Comparison of ENCODE assay signal across 30 cellular contexts in genomic region chr14:100669011-100669412, GRCh38. TPM values are rescaled to one million over a fixed set of nuclear protein-coding genes. Genes with fewer than 3 reads are reported as not detected.
DNase-seq lines count a peak whose midpoint lies in the region; ATAC-seq and TF ChIP-seq lines count a peak whose summit lies in the region.
"Had no signal": no experiment of that assay in that cellular context is flagged by ENCODE, and none has a peak within 500 bp of the region (broad histone marks: within the 10 kb centered on the region; RNA-seq: fewer than 3 reads in every experiment).

No MANE protein-coding gene starts in this region.

- H3K9me3 Mint-ChIP-seq in glutamatergic neuron (ENCODE audit: unreplicated experiment) (peaks cover 24% of the 10 kb centered on the region), neural progenitor cell (peaks cover 2% of the 10 kb centered on the region)
- H3K9me3 Mint-ChIP-seq: activated CD4-positive, alpha-beta T cell treated with anti-CD3 and anti-CD28 coated beads, Interleukin-2, amount 10 ng/mL, durations not matched to agents 24 days and 14 days; activated naive CD4-positive, alpha-beta T cell treated with anti-CD3 and anti-CD28 coated beads, Interleukin-2, amount 50 U/mL, for 72 hours; T-helper 2 cell treated with Interferon-gamma antibody and Interleukin-4, amounts not matched to agents 5 μg/mL and 100 μg/mL, for 36 hours; WTC11 had no signal

- H3K4me2 ChIP-seq in neural progenitor cell, result no peak overlapping the region

- no peak overlapping the region for H2AFZ ChIP-seq in neural progenitor cell (replicated peaks)

- no peaks in the 10 kb centered on the region for H3K36me3 ChIP-seq in neural progenitor cell
- H3K36me3 ChIP-seq: BLaER1 treated with 17β-estradiol and CSF1 and Interleukin-3, amounts not matched to agents 10 nM and 100 nM; breast epithelium; MG63; Peyer's patch; thyroid gland had no signal

- H3K4me1 Mint-ChIP-seq in glutamatergic neuron (ENCODE audit: low read depth, unreplicated experiment) (peaks cover 36% of the 10 kb centered on the region), neural progenitor cell (peaks cover 54% of the 10 kb centered on the region)
- H3K4me1 Mint-ChIP-seq: activated CD4-positive, alpha-beta T cell treated with anti-CD3 and anti-CD28 coated beads, Interleukin-2, amount 10 ng/mL, durations not matched to agents 24 days and 14 days had no signal

- peak; percentile 78 to 87 for DNase-seq in Kasumi-1 (lab: John Stamatoyannopoulos, UW)
- peak; percentile 65 for DNase-seq in NOMO-1 treated with DMSO at 0.1 percent for 48 hours (lab: John Stamatoyannopoulos, UW; ENCODE audit: unreplicated experiment)
- DNase-seq in glutamatergic neuron, result no peak
- no peak for DNase-seq in neural progenitor cell (ENCODE audit: low spot score)
- DNase-seq in HuH-7 (ENCODE audit: low spot score), result no peak
- DNase-seq: activated CD4-positive, alpha-beta T cell treated with anti-CD3 and anti-CD28 coated beads, Interleukin-2, amount 10 ng/mL, durations not matched to agents 24 days and 14 days; COR-L47; DMS53; effector CD4-positive, alpha-beta T cell; MG63; NCI-H1436 treated with DMSO at 0.1 percent for 48 hours; NCI-H2081 treated with DMSO at 0.1 percent for 48 hours; occipital lobe; SHP77; stimulated activated CD4-positive, alpha-beta T cell treated with anti-CD3 and anti-CD28 coated beads, Interleukin-4, amount 100 ng/mL, for 24 hours; thyroid gland had no signal

- TF ChIP-seq CTCF in glutamatergic neuron (IDR thresholded peaks at IDR 0.05; ENCODE audit: partially characterized antibody, unreplicated experiment), result no peak
- no peak for TF ChIP-seq CTCF in neural progenitor cell (IDR thresholded peaks at IDR 0.05)

- no peak overlapping the region for H3K4me3 Mint-ChIP-seq in glutamatergic neuron (ENCODE audit: unreplicated experiment)
- no peak overlapping the region for H3K4me3 Mint-ChIP-seq in neural progenitor cell
- H3K4me3 Mint-ChIP-seq: activated CD4-positive, alpha-beta T cell treated with anti-CD3 and anti-CD28 coated beads, Interleukin-2, amount 10 ng/mL, durations not matched to agents 24 days and 14 days; T-helper 2 cell treated with Interferon-gamma antibody and Interleukin-4, amounts not matched to agents 5 μg/mL and 100 μg/mL, for 36 hours; WTC11 had no signal

- H3K27ac Mint-ChIP-seq in glutamatergic neuron (ENCODE audit: unreplicated experiment) (peak overlapping the region; percentile 71), neural progenitor cell (peak overlapping the region; percentile 7)
- H3K27ac Mint-ChIP-seq: activated CD4-positive, alpha-beta T cell treated with anti-CD3 and anti-CD28 coated beads, Interleukin-2, amount 10 ng/mL, durations not matched to agents 24 days and 14 days; activated naive CD4-positive, alpha-beta T cell treated with anti-CD3 and anti-CD28 coated beads, Interleukin-2, amount 50 U/mL, for 72 hours; T-helper 2 cell treated with Interferon-gamma antibody and Interleukin-4, amounts not matched to agents 5 μg/mL and 100 μg/mL, for 36 hours; WTC11 had no signal

- no peaks in the 10 kb centered on the region for H3K27me3 ChIP-seq in neural progenitor cell
- H3K27me3 ChIP-seq: MG63, Peyer's patch had no signal

- peaks cover 33% of the 10 kb centered on the region for H3F3A ChIP-seq in neural progenitor cell (ENCODE audit: low read depth)

- no peaks in the 10 kb centered on the region for H3K79me2 ChIP-seq in neural progenitor cell (ENCODE audit: low read depth)

- no peak for ATAC-seq in HG03139 (IDR thresholded peaks at IDR 0.05; ENCODE audit: unreplicated experiment)
- no peak for ATAC-seq in GM19023 (IDR thresholded peaks at IDR 0.05; ENCODE audit: unreplicated experiment)
- ATAC-seq: psoas muscle, WTC11 had no signal

- no peak overlapping the region for H3K4me3 ChIP-seq in neural progenitor cell
- H3K4me3 ChIP-seq: BLaER1 treated with 17β-estradiol and CSF1 and Interleukin-3, amounts not matched to agents 10 nM and 100 nM; breast epithelium; MG63; Peyer's patch; psoas muscle; thyroid gland had no signal

- no peaks in the 10 kb centered on the region for H4K20me1 ChIP-seq in neural progenitor cell (ENCODE audit: low read depth)

- H3K9ac ChIP-seq in neural progenitor cell, result no peak overlapping the region
- H3K9ac ChIP-seq: BLaER1 treated with 17β-estradiol and CSF1 and Interleukin-3, amounts not matched to agents 10 nM and 100 nM had no signal

- H3K36me3 Mint-ChIP-seq in glutamatergic neuron (ENCODE audit: unreplicated experiment), result no peaks in the 10 kb centered on the region
- H3K36me3 Mint-ChIP-seq in neural progenitor cell, result no peaks in the 10 kb centered on the region
- H3K36me3 Mint-ChIP-seq: activated naive CD4-positive, alpha-beta T cell treated with anti-CD3 and anti-CD28 coated beads, Interleukin-2, amount 50 U/mL, for 72 hours; WTC11 had no signal

- no peak overlapping the region for H3K27ac ChIP-seq in neural progenitor cell
- H3K27ac ChIP-seq: BLaER1 treated with 17β-estradiol and CSF1 and Interleukin-3, amounts not matched to agents 10 nM and 100 nM; breast epithelium; Peyer's patch; psoas muscle; thyroid gland had no signal

- H3K27me3 Mint-ChIP-seq in glutamatergic neuron (ENCODE audit: unreplicated experiment) (peaks cover 17% of the 10 kb centered on the region), neural progenitor cell (ENCODE audit: insufficient read depth, low read depth) (peaks cover 33% of the 10 kb centered on the region)

- H3K9me3 ChIP-seq in neural progenitor cell (ENCODE audit: low read depth), result no peaks in the 10 kb centered on the region
- H3K9me3 ChIP-seq: BLaER1 treated with 17β-estradiol and CSF1 and Interleukin-3, amounts not matched to agents 10 nM and 100 nM; breast epithelium; MG63; Peyer's patch; psoas muscle; thyroid gland had no signal

- H3K4me1 ChIP-seq in neural progenitor cell, result peaks cover 48% of the 10 kb centered on the region
- H3K4me1 ChIP-seq: breast epithelium, psoas muscle had no signal

RNA-seq across cellular contexts. Expression of gene DLK1, which starts 57.7 kb away (rescaled TPM):
- total RNA-seq in glutamatergic neuron (ENCODE audit: unreplicated experiment), result 37.3 TPM
- total RNA-seq in neural progenitor cell (ENCODE audit: low replicate concordance), result 312 and 1,018 TPM in 2 replicates
- total RNA-seq: activated CD4-positive, alpha-beta T cell treated with anti-CD3 and anti-CD28 coated beads, Interleukin-2, amount 10 ng/mL, durations not matched to agents 24 days and 14 days; activated CD8-positive, alpha-beta memory T cell treated with anti-CD3 and anti-CD28 coated beads for 36 hours; activated naive CD4-positive, alpha-beta T cell treated with anti-CD3 and anti-CD28 coated beads, Interleukin-2, amount 50 U/mL, for 72 hours; epithelial cell of proximal tubule; glomerular endothelial cell; mesenteric fat pad; myocyte; Peyer's patch had no signal

Comparison
In these comparisons a context has a peak if more than half of its experiments do, and no peak if none do; other contexts are left out.
1. DNase-seq: peak in Kasumi-1 (2 of 2) and NOMO-1 treated with DMSO at 0.1 percent for 48 hours (single experiment); none in glutamatergic neuron (single experiment), neural progenitor cell (single experiment) and HuH-7 (single experiment).